18 cellular contexts compared by ENCODE assay signal in genomic region chr20:44087051-44087856, GRCh38.
DNase-seq lines count a peak whose midpoint lies in the region; ATAC-seq, FAIRE-seq and TF ChIP-seq lines count a peak whose summit lies in the region.
"Had no signal": no experiment of that assay in that cellular context is flagged by ENCODE, and none has a peak within 500 bp of the region (broad histone marks: within the 10 kb centered on the region; RNA-seq: fewer than 3 reads in every experiment).

No MANE protein-coding gene starts in this region.

- no peaks in the 10 kb centered on the region for H3K9me3 Mint-ChIP-seq in nephron progenitor cell
- no peaks in the 10 kb centered on the region for H3K9me3 Mint-ChIP-seq in activated CD4-positive, alpha-beta memory T cell treated with anti-CD3 and anti-CD28 coated beads, Interleukin-2, amount 10 ng/mL, durations not matched to agents 7 days and 5 days
- H3K9me3 Mint-ChIP-seq: CD4-positive, alpha-beta T cell had no signal

- intact Hi-C loops in HepG2 (cut with micrococcal nuclease; ENCODE audit: unreplicated experiment), result no loop called here
- intact Hi-C loops in right lobe of liver (cut with DNase I), result no loop called here

- in situ Hi-C loops in HepG2 (cut with HindIII; ENCODE audit: extremely low pct_ligation_motif_present, low pct_unique_long_range_greater_than_20kb), result no loop called here

- ATAC-seq in HepG2, result no peak
- no peak for ATAC-seq in right lobe of liver
- peak; percentile 69 for ATAC-seq in esophagus mucosa
- ATAC-seq in HG03159 (IDR thresholded peaks at IDR 0.05; ENCODE audit: unreplicated experiment), result no peak

- H3K9me3 ChIP-seq in HepG2 (ENCODE audit: low read length) (no peaks in the 10 kb centered on the region), right lobe of liver (no peaks in the 10 kb centered on the region)
- H3K9me3 ChIP-seq: HAP-1 had no signal

- peaks cover 9% of the 10 kb centered on the region for H3K4me1 Mint-ChIP-seq in nephron progenitor cell
- no peaks in the 10 kb centered on the region for H3K4me1 Mint-ChIP-seq in activated CD4-positive, alpha-beta memory T cell treated with anti-CD3 and anti-CD28 coated beads, Interleukin-2, amount 10 ng/mL, durations not matched to agents 7 days and 5 days

- no TSS peak for BruUV-seq in HepG2 (replicated peaks; lab: Mats Ljungman, UMichigan)

- H3K27me3 Mint-ChIP-seq in nephron progenitor cell (ENCODE audit: low read depth, poor library complexity), result peaks cover 9% of the 10 kb centered on the region
- peaks cover 13% of the 10 kb centered on the region for H3K27me3 Mint-ChIP-seq in activated CD4-positive, alpha-beta memory T cell treated with anti-CD3 and anti-CD28 coated beads, Interleukin-2, amount 10 ng/mL, durations not matched to agents 7 days and 5 days

- no peaks in the 10 kb centered on the region for H3K36me3 Mint-ChIP-seq in nephron progenitor cell (ENCODE audit: low read depth)
- no peaks in the 10 kb centered on the region for H3K36me3 Mint-ChIP-seq in activated CD4-positive, alpha-beta memory T cell treated with anti-CD3 and anti-CD28 coated beads, Interleukin-2, amount 10 ng/mL, durations not matched to agents 7 days and 5 days (ENCODE audit: low read depth)

- TF ChIP-seq EP300 in HepG2 (IDR thresholded peaks at IDR 0.05; ENCODE audit: low read depth in 2 of 2, low read length in 2 of 2), result no peak
- TF ChIP-seq EP300 in HepG2 (CRISPR knock-in tag; IDR thresholded peaks at IDR 0.05; ENCODE audit: borderline replicate concordance), result no peak

- H4K20me1 ChIP-seq in HepG2 (ENCODE audit: insufficient read depth, low read length), result no peaks in the 10 kb centered on the region

- CTCF ChIA-PET in HepG2 (lab: Yijun Ruan, JAX; ENCODE audit: low intra/inter-chr PET ratio, low total read pairs), result no interaction called here
- CTCF ChIA-PET in activated CD4-positive, alpha-beta memory T cell treated with anti-CD3 and anti-CD28 coated beads, Interleukin-2, amount 10 ng/mL, durations not matched to agents 7 days and 5 days (lab: Charles Lee), result no interaction called here

- H3K4me1 ChIP-seq in HepG2 (ENCODE audit: insufficient read depth, low read length) (no peaks in the 10 kb centered on the region), right lobe of liver (no peaks in the 10 kb centered on the region)
- H3K4me1 ChIP-seq: HAP-1 had no signal

- POLR2A ChIA-PET in HepG2 (lab: Yijun Ruan, JAX), result no interaction called here
- POLR2A ChIA-PET in activated CD4-positive, alpha-beta memory T cell treated with anti-CD3 and anti-CD28 coated beads, Interleukin-2, amount 10 ng/mL, durations not matched to agents 7 days and 5 days (lab: Charles Lee), result no interaction called here

- no peak for TF ChIP-seq POLR2A in HepG2 (IDR thresholded peaks at IDR 0.05; ENCODE audit: insufficient read depth in 1 of 2, low read depth in 2 of 2, low read length in 2 of 2)
- TF ChIP-seq POLR2A in right lobe of liver (IDR thresholded peaks at IDR 0.05), result no peak

- FAIRE-seq in HepG2 (lab: Jason Lieb, UNC), result no peak
- FAIRE-seq: D721Med, G401.6, GM12891 had no signal

- TF ChIP-seq RAD21 in HepG2 (CRISPR knock-in tag; IDR thresholded peaks at IDR 0.05), result no peak

- H3K79me2 ChIP-seq in HepG2 (ENCODE audit: insufficient read depth, low read length), result no peaks in the 10 kb centered on the region

- H2AFZ ChIP-seq in HepG2 (ENCODE audit: low read length), result no peak overlapping the region

- no peak for TF ChIP-seq CTCF in HepG2 (CRISPR knock-in tag; IDR thresholded peaks at IDR 0.05)
- no peak for TF ChIP-seq CTCF in right lobe of liver (IDR thresholded peaks at IDR 0.05)
- no peak for TF ChIP-seq CTCF in nephron progenitor cell (IDR thresholded peaks at IDR 0.05)

- WGBS in HepG2 (ENCODE audit: low lambda C conversion rate), result 30% methylated on average over 15 of the region's 15 CpGs
- WGBS in right lobe of liver (ENCODE audit: insufficient coverage, low coverage, low lambda C conversion rate, missing lambda C conversion rate), result 74% methylated on average over 8 of the region's 15 CpGs

- no peak for DNase-seq in HepG2 (ENCODE audit: low spot score)
- no peak for DNase-seq in right lobe of liver
- no peak for DNase-seq in nephron progenitor cell
- DNase-seq in NCI-H526 (lab: John Stamatoyannopoulos, UW), result no peak
- no peak for DNase-seq in activated CD4-positive, alpha-beta memory T cell treated with anti-CD3 and anti-CD28 coated beads, Interleukin-2, amount 10 ng/mL, durations not matched to agents 7 days and 5 days
- DNase-seq: AML-193; CD4-positive, alpha-beta T cell; DMS79 treated with DMSO at 0.1 percent for 48 hours; NCI-H1048; NCI-H146; NCI-H226; NCI-H69 had no signal

- peaks cover 0 to 50% of the 10 kb centered on the region in 2 experiments; a peak in 3 of 5 replicates for H3K27me3 ChIP-seq in HepG2 (ENCODE audit: control insufficient read depth in 1 of 2, insufficient read depth in 2 of 2, low read length in 2 of 2)
- H3K27me3 ChIP-seq in right lobe of liver, result no peaks in the 10 kb centered on the region

- no peak overlapping the region for H3K4me3 Mint-ChIP-seq in nephron progenitor cell
- H3K4me3 Mint-ChIP-seq in activated CD4-positive, alpha-beta memory T cell treated with anti-CD3 and anti-CD28 coated beads, Interleukin-2, amount 10 ng/mL, durations not matched to agents 7 days and 5 days, result no peak overlapping the region
- H3K4me3 Mint-ChIP-seq: CD4-positive, alpha-beta T cell had no signal

- H3K27ac Mint-ChIP-seq in nephron progenitor cell, result peak overlapping the region; percentile 44
- no peak overlapping the region for H3K27ac Mint-ChIP-seq in activated CD4-positive, alpha-beta memory T cell treated with anti-CD3 and anti-CD28 coated beads, Interleukin-2, amount 10 ng/mL, durations not matched to agents 7 days and 5 days
- H3K27ac Mint-ChIP-seq: CD4-positive, alpha-beta T cell had no signal

- H3K4me2 ChIP-seq in HepG2 (ENCODE audit: low read depth, low read length), result no peak overlapping the region

- H3K27ac ChIP-seq in HepG2 (ENCODE audit: extremely low read length, insufficient read depth, low read length) (no peak overlapping the region), right lobe of liver (no peak overlapping the region)

- no peaks in the 10 kb centered on the region for H3K36me3 ChIP-seq in HepG2 (replicated peaks in 1 of 2; ENCODE audit: control insufficient read depth in 1 of 2, insufficient read depth in 2 of 2, low read length in 2 of 2)
- H3K36me3 ChIP-seq in right lobe of liver, result no peaks in the 10 kb centered on the region
- H3K36me3 ChIP-seq: HAP-1 had no signal

- H3K4me3 ChIP-seq in HepG2 (replicated peaks in 1 of 3; ENCODE audit: insufficient read depth in 1 of 3, low read depth in 2 of 3, low read length in 3 of 3), result no peak overlapping the region
- H3K4me3 ChIP-seq in right lobe of liver, result no peak overlapping the region
- H3K4me3 ChIP-seq: HAP-1 had no signal

- no peak overlapping the region for H3K9ac ChIP-seq in HepG2 (ENCODE audit: insufficient read depth, low read depth, low read length)

TF ChIP-seq in HepG2, 621 proteins besides CTCF, POLR2A, EP300 and RAD21:
- TF ChIP-seq ZNF629 (CRISPR knock-in tag; conservative IDR thresholded peaks at IDR 0.05) (peak; percentile 49; the same call in 1 of the 2 replicates), ZNF17 (CRISPR knock-in tag; IDR thresholded peaks at IDR 0.05) (no peak), ZNF879 (CRISPR knock-in tag; IDR thresholded peaks at IDR 0.05) (no peak), ZNF362 (CRISPR knock-in tag; IDR thresholded peaks at IDR 0.05; ENCODE audit: borderline replicate concordance) (no peak), PHB2 (IDR thresholded peaks at IDR 0.05; ENCODE audit: partially characterized antibody) (no peak), ZNF253 (CRISPR knock-in tag; IDR thresholded peaks at IDR 0.05; ENCODE audit: borderline replicate concordance) (no peak)
- TF ChIP-seq, protein P1, sequence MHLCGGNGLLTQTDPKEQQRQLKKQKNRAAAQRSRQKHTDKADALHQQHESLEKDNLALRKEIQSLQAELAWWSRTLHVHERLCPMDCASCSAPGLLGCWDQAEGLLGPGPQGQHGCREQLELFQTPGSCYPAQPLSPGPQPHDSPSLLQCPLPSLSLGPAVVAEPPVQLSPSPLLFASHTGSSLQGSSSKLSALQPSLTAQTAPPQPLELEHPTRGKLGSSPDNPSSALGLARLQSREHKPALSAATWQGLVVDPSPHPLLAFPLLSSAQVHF (CRISPR knock-in tag; IDR thresholded peaks at IDR 0.05), result no peak
- TF ChIP-seq, protein P2, sequence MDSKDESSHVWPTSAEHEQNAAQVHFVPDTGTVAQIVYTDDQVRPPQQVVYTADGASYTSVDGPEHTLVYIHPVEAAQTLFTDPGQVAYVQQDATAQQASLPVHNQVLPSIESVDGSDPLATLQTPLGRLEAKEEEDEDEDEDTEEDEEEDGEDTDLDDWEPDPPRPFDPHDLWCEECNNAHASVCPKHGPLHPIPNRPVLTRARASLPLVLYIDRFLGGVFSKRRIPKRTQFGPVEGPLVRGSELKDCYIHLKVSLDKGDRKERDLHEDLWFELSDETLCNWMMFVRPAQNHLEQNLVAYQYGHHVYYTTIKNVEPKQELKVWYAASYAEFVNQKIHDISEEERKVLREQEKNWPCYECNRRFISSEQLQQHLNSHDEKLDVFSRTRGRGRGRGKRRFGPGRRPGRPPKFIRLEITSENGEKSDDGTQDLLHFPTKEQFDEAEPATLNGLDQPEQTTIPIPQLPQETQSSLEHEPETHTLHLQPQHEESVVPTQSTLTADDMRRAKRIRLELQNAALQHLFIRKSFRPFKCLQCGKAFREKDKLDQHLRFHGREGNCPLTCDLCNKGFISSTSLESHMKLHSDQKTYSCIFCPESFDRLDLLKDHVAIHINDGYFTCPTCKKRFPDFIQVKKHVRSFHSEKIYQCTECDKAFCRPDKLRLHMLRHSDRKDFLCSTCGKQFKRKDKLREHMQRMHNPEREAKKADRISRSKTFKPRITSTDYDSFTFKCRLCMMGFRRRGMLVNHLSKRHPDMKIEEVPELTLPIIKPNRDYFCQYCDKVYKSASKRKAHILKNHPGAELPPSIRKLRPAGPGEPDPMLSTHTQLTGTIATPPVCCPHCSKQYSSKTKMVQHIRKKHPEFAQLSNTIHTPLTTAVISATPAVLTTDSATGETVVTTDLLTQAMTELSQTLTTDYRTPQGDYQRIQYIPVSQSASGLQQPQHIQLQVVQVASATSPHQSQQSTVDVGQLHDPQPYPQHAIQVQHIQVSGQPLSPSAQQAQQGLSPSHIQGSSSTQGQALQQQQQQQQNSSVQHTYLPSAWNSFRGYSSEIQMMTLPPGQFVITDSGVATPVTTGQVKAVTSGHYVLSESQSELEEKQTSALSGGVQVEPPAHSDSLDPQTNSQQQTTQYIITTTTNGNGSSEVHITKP (CRISPR knock-in tag; IDR thresholded peaks at IDR 0.05; ENCODE audit: low read depth), result no peak
TF ChIP-seq in HepG2: peak in this region for 1.
